19 cellular contexts compared by ENCODE assay signal in the genomic region with DNA sequence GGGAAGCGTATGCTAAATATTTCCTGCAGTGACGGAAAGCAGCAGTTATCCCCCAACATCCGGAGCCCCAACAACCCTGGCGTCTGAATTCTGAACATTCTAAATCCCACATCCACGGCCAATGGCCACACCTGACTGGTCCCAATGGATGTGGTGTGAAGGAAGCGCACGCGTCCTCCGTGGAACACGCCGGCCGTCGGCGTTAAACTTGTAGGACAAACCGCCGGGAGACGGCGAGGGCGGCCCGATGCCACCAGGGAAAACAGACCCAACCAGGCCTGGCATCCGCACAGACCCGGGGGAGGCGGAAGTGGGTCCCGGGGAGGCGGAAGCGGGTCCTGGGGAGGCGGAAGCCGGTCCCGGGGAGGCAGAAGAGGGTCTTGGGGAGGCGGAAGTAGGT. TPM values are rescaled to one million over a fixed set of nuclear protein-coding genes. Genes with fewer than 3 reads are reported as not detected.
DNase-seq lines count a peak whose midpoint lies in the region; ATAC-seq and TF ChIP-seq lines count a peak whose summit lies in the region.
"Had no signal": no experiment of that assay in that cellular context is flagged by ENCODE, and none has a peak within 500 bp of the region (broad histone marks: within the 10 kb centered on the region; RNA-seq: fewer than 3 reads in every experiment).

No MANE protein-coding gene starts in this region.

- no peak overlapping the region for H3K4me3 ChIP-seq in GM23338
- H3K4me3 ChIP-seq: A549, GM23248 had no signal

- ATAC-seq in Right ventricle myocardium superior (ENCODE audit: poor library complexity) (no peak), Right ventricle myocardium inferior (no peak), GM23338 (no peak), omental fat pad (ENCODE audit: low FRiP score) (no peak)
- ATAC-seq: A549, HCT116 had no signal

- H3K27me3 Mint-ChIP-seq in GM23338 (ENCODE audit: insufficient read depth, low read depth, poor library complexity) (peaks cover 24% of the 10 kb centered on the region), nephron (ENCODE audit: low read depth) (peaks cover 9% of the 10 kb centered on the region), progenitor cell of endocrine pancreas (no peaks in the 10 kb centered on the region), endothelial cell (ENCODE audit: unreplicated experiment) (peaks cover 14% of the 10 kb centered on the region)
- H3K27me3 Mint-ChIP-seq in activated naive CD4-positive, alpha-beta T cell treated with anti-CD3 and anti-CD28 coated beads, Interleukin-2, amount 10 ng/mL, durations not matched to agents 7 days and 5 days: peaks cover 34% of the 10 kb centered on the region

- H3K4me2 ChIP-seq in GM23338: no peak overlapping the region
- H3K4me2 ChIP-seq: A549 had no signal

- H3K9me3 Mint-ChIP-seq in GM23338: peaks cover 12% of the 10 kb centered on the region
- H3K9me3 Mint-ChIP-seq in nephron: no peaks in the 10 kb centered on the region
- no peaks in the 10 kb centered on the region for H3K9me3 Mint-ChIP-seq in progenitor cell of endocrine pancreas (ENCODE audit: low read depth)
- no peaks in the 10 kb centered on the region for H3K9me3 Mint-ChIP-seq in endothelial cell (ENCODE audit: unreplicated experiment)
- no peaks in the 10 kb centered on the region for H3K9me3 Mint-ChIP-seq in activated naive CD4-positive, alpha-beta T cell treated with anti-CD3 and anti-CD28 coated beads, Interleukin-2, amount 10 ng/mL, durations not matched to agents 7 days and 5 days
- H3K9me3 Mint-ChIP-seq: CD4-positive, alpha-beta T cell had no signal

- H3K27ac Mint-ChIP-seq in GM23338 (no peak overlapping the region), nephron (no peak overlapping the region), progenitor cell of endocrine pancreas (peak overlapping the region; percentile 51), endothelial cell (ENCODE audit: unreplicated experiment) (no peak overlapping the region)
- no peak overlapping the region for H3K27ac Mint-ChIP-seq in activated naive CD4-positive, alpha-beta T cell treated with anti-CD3 and anti-CD28 coated beads, Interleukin-2, amount 10 ng/mL, durations not matched to agents 7 days and 5 days
- H3K27ac Mint-ChIP-seq: CD4-positive, alpha-beta T cell; HFFc6 had no signal

- no peaks in the 10 kb centered on the region for H3K9me2 ChIP-seq in GM23338 (ENCODE audit: insufficient read depth)

- intact Hi-C loops in Right ventricle myocardium superior (cut with DNase I): no loop called here
- intact Hi-C loops in Right ventricle myocardium inferior (cut with DNase I): no loop called here

- H3F3A ChIP-seq in GM23338 (replicated peaks; ENCODE audit: low read depth): 0 out of 2 replicates have a peak, but pooled peaks cover 4% of the 10 kb centered on the region

- H3K4me1 ChIP-seq in GM23338 (ENCODE audit: insufficient read depth): no peaks in the 10 kb centered on the region; the same call in 1 of the 2 replicates
- H3K4me1 ChIP-seq: Caco-2 had no signal

- H3K36me3 Mint-ChIP-seq in GM23338 (ENCODE audit: low read depth) (peaks cover 2% of the 10 kb centered on the region; the same call in 1 of the 3 replicates), nephron (ENCODE audit: low read depth) (peaks cover 31% of the 10 kb centered on the region), progenitor cell of endocrine pancreas (ENCODE audit: insufficient read depth) (peaks cover 23% of the 10 kb centered on the region), endothelial cell (ENCODE audit: low read depth, unreplicated experiment) (peaks cover 12% of the 10 kb centered on the region)
- peaks cover 3% of the 10 kb centered on the region for H3K36me3 Mint-ChIP-seq in activated naive CD4-positive, alpha-beta T cell treated with anti-CD3 and anti-CD28 coated beads, Interleukin-2, amount 10 ng/mL, durations not matched to agents 7 days and 5 days

- peak; percentile 27 for DNase-seq in Right ventricle myocardium superior
- no peak for DNase-seq in Right ventricle myocardium inferior (ENCODE audit: missing footprints)
- DNase-seq in GM23338 (ENCODE audit: low spot score): no peak
- DNase-seq in progenitor cell of endocrine pancreas (ENCODE audit: low spot score, unreplicated experiment): no peak
- no peak for DNase-seq in endothelial cell (ENCODE audit: low spot score)
- DNase-seq in omental fat pad (ENCODE audit: low spot score): no peak
- DNase-seq in activated naive CD4-positive, alpha-beta T cell treated with anti-CD3 and anti-CD28 coated beads, Interleukin-2, amount 10 ng/mL, durations not matched to agents 7 days and 5 days: no peak
- DNase-seq: AML-193; Caco-2; CD4-positive, alpha-beta T cell; GM23248; HFFc6 had no signal

- H2AFZ ChIP-seq in GM23338: no peak overlapping the region
- H2AFZ ChIP-seq: GM23248 had no signal

- H3K27me3 ChIP-seq in GM23338 (ENCODE audit: insufficient read depth): peaks cover 32% of the 10 kb centered on the region

- CTCF ChIA-PET in activated naive CD4-positive, alpha-beta T cell treated with anti-CD3 and anti-CD28 coated beads, Interleukin-2, amount 10 ng/mL, durations not matched to agents 7 days and 5 days (lab: Charles Lee): no interaction called here

- no peak overlapping the region for H3K27ac ChIP-seq in GM23338 (ENCODE audit: low read depth)
- H3K27ac ChIP-seq: 22Rv1, A549, C4-2B, GM23248, HL-60 had no signal

- H3K79me2 ChIP-seq in GM23338 (replicated peaks; ENCODE audit: insufficient read depth): no peaks in the 10 kb centered on the region

- peak overlapping the region; percentile 23; the same call in 1 of the 3 replicates for H3K4me3 Mint-ChIP-seq in GM23338
- H3K4me3 Mint-ChIP-seq in nephron: peak overlapping the region in 2 of 3 experiments; percentile 26 to 55
- H3K4me3 Mint-ChIP-seq in progenitor cell of endocrine pancreas (ENCODE audit: low read depth): no peak overlapping the region
- no peak overlapping the region for H3K4me3 Mint-ChIP-seq in endothelial cell (ENCODE audit: unreplicated experiment)
- H3K4me3 Mint-ChIP-seq in activated naive CD4-positive, alpha-beta T cell treated with anti-CD3 and anti-CD28 coated beads, Interleukin-2, amount 10 ng/mL, durations not matched to agents 7 days and 5 days: no peak overlapping the region
- H3K4me3 Mint-ChIP-seq: CD4-positive, alpha-beta T cell; HFFc6 had no signal

- TF ChIP-seq CTCF in GM23338 (conservative IDR thresholded peaks at IDR 0.05; ENCODE audit: low read depth in 2 of 2) (no peak), nephron (IDR thresholded peaks at IDR 0.05; ENCODE audit: unreplicated experiment in 3 of 3) (no peak), progenitor cell of endocrine pancreas (IDR thresholded peaks at IDR 0.05; ENCODE audit: unreplicated experiment) (no peak), endothelial cell (IDR thresholded peaks at IDR 0.05; ENCODE audit: unreplicated experiment) (no peak), omental fat pad (IDR thresholded peaks at IDR 0.05) (no peak)

- no peaks in the 10 kb centered on the region for H3K36me3 ChIP-seq in GM23338 (ENCODE audit: insufficient read depth)

- peaks cover 7% of the 10 kb centered on the region for H3K4me1 Mint-ChIP-seq in GM23338
- peaks cover 9% of the 10 kb centered on the region for H3K4me1 Mint-ChIP-seq in nephron
- H3K4me1 Mint-ChIP-seq in progenitor cell of endocrine pancreas (ENCODE audit: low read depth): peaks cover 4% of the 10 kb centered on the region
- H3K4me1 Mint-ChIP-seq in endothelial cell (ENCODE audit: unreplicated experiment): no peaks in the 10 kb centered on the region
- H3K4me1 Mint-ChIP-seq in activated naive CD4-positive, alpha-beta T cell treated with anti-CD3 and anti-CD28 coated beads, Interleukin-2, amount 10 ng/mL, durations not matched to agents 7 days and 5 days: peaks cover 10% of the 10 kb centered on the region

- H4K20me1 ChIP-seq in GM23338 (replicated peaks; ENCODE audit: insufficient read depth): no peaks in the 10 kb centered on the region

TF ChIP-seq in GM23338, 12 proteins besides CTCF, POLR2A, EP300 and RAD21 (continues in another document):
- TF ChIP-seq POLR2AphosphoS5 (IDR thresholded peaks at IDR 0.05; ENCODE audit: low read depth) (no peak), EZH2 (IDR thresholded peaks at IDR 0.05; ENCODE audit: low read depth, unreplicated experiment) (no peak)

RNA-seq across cellular contexts. Expression of a gene that starts 3.2 kb away (rescaled TPM):
- total RNA-seq in Right ventricle myocardium superior (8.8 TPM), Right ventricle myocardium inferior (10.7 TPM), progenitor cell of endocrine pancreas (159 TPM in 2 replicates), endothelial cell (ENCODE audit: unreplicated experiment) (46.9 TPM), omental fat pad (10 to 100 TPM; 11.7 to 27.1 (median 18.8) TPM)
- total RNA-seq in GM23338 (2014; rRNA removed; shearing (Covaris generic)): 2.9 and 4.6 TPM in 2 replicates
- polyA plus RNA-seq in GM23338 (2016; fragmentation: Nextera tagmentation; extraction: Ambion mirVana): 2.2 and 2.6 TPM in 2 replicates
- total RNA-seq: GM23248, HFFc6 had no signal
- polyA plus RNA-seq: GM23248 had no signal

RNA-seq across cellular contexts. Expression of a gene that starts 38.6 kb away (rescaled TPM):
- total RNA-seq in Right ventricle myocardium superior: 0.24 TPM
- total RNA-seq in Right ventricle myocardium inferior: 0.19 TPM
- total RNA-seq in GM23338 (2014; rRNA removed; shearing (Covaris generic)): 1.0 and 2.5 TPM in 2 replicates
- polyA plus RNA-seq in GM23338 (2016; fragmentation: Nextera tagmentation; extraction: Ambion mirVana): 2.1 and 3.3 TPM in 2 replicates
- total RNA-seq in progenitor cell of endocrine pancreas: 0.77 and 1.0 TPM in 2 replicates
- 6.5 TPM for total RNA-seq in endothelial cell (ENCODE audit: unreplicated experiment)
- under 1 TPM in 1 of 4 donors, not detected in 3; 0.69 TPM for total RNA-seq in omental fat pad
- total RNA-seq: HT1080 had no signal

RNA-seq across cellular contexts. Expression of a gene that starts 48.7 kb away (rescaled TPM):
- total RNA-seq in Right ventricle myocardium superior (1.7 TPM), Right ventricle myocardium inferior (1.0 TPM), progenitor cell of endocrine pancreas (13.2 and 13.8 TPM in 2 replicates), endothelial cell (ENCODE audit: unreplicated experiment) (1.2 TPM), omental fat pad (1 to 10 TPM in 3 of 4 donors, under 1 TPM in 1; 0.19 to 9.6 (median 1.8) TPM)
- 10.6 and 12.5 TPM in 2 replicates for total RNA-seq in GM23338 (2014; rRNA removed; shearing (Covaris generic))
- polyA plus RNA-seq in GM23338 (2016; fragmentation: Nextera tagmentation; extraction: Ambion mirVana): 2.1 and 2.6 TPM in 2 replicates
- total RNA-seq: CD4-positive, alpha-beta T cell; HFFc6 had no signal

RNA-seq across cellular contexts. Expression of a gene that starts 49.7 kb away (rescaled TPM):
- total RNA-seq in Right ventricle myocardium superior: 10.8 TPM
- 10.3 TPM for total RNA-seq in Right ventricle myocardium inferior
- total RNA-seq in GM23338 (2014; rRNA removed; shearing (Covaris generic)): 29.0 and 38.4 TPM in 2 replicates
- polyA plus RNA-seq in GM23338 (2016; fragmentation: Nextera tagmentation; extraction: Ambion mirVana): 11.9 and 14.9 TPM in 2 replicates
- total RNA-seq in progenitor cell of endocrine pancreas: 16.4 and 18.0 TPM in 2 replicates
- total RNA-seq in endothelial cell (ENCODE audit: unreplicated experiment): 18.0 TPM
- 10 to 100 TPM; 45.5 to 61.2 (median 46.1) TPM for total RNA-seq in omental fat pad

Comparison
In these comparisons a context has a peak if more than half of its experiments do, and no peak if none do; other contexts are left out.
1. H3K4me3 Mint-ChIP-seq: peak in GM23338 (single experiment) and nephron (2 of 3); none in progenitor cell of endocrine pancreas (single experiment), endothelial cell (single experiment) and activated naive CD4-positive, alpha-beta T cell treated with anti-CD3 and anti-CD28 coated beads, Interleukin-2, amount 10 ng/mL, durations not matched to agents 7 days and 5 days (single experiment).